In the genomic region with DNA sequence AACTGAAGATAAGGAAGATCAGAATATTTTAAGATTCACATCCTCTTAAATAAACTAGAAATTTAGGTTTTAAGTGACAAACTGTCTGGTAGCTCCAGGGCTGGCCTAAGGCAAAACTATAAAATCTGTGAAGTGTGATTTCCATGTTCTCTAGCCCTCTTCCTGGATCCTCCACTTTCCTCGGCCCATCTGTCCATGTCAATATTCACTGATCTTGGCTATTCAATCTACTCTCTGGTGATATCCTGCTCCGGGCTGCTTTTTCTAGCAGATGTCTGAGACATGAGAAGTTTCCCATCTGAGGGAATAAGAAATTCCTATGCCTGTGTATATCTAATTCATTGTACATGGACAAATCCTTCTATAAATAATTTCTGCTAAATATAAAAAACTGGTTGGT, we compare ENCODE assay signal across 15 cellular contexts.
DNase-seq lines count a peak whose midpoint lies in the region; ATAC-seq lines count a peak whose summit lies in the region.
"Had no signal": no experiment of that assay in that cellular context is flagged by ENCODE, and none has a peak within 500 bp of the region (broad histone marks: within the 10 kb centered on the region; RNA-seq: fewer than 3 reads in every experiment).

No MANE protein-coding gene starts in this region.

- H3K79me1 ChIP-seq in trophoblast cell (ENCODE audit: low read length): no peaks in the 10 kb centered on the region

- H2BK5ac ChIP-seq in trophoblast cell (ENCODE audit: low read depth, low read length, poor library complexity): peak overlapping the region; percentile 49

- H2AK5ac ChIP-seq in trophoblast cell (ENCODE audit: low read length): no peak overlapping the region

- H2AFZ ChIP-seq in Karpas-422 (ENCODE audit: low read length) (peak overlapping the region; percentile 22), trophoblast cell (ENCODE audit: insufficient read depth, low read length, poor library complexity) (no peak overlapping the region)
- H2AFZ ChIP-seq: GM23248 had no signal

- H3K9me3 ChIP-seq in Karpas-422 (ENCODE audit: low read length): no peaks in the 10 kb centered on the region
- H3K9me3 ChIP-seq in trophoblast cell (ENCODE audit: insufficient read depth, low read depth, low read length): no peaks in the 10 kb centered on the region
- H3K9me3 ChIP-seq: A549, BE2C had no signal

- H3K9me2 ChIP-seq in Karpas-422 (replicated peaks; ENCODE audit: insufficient read depth, low read length): no peaks in the 10 kb centered on the region

- no peak overlapping the region for H2BK12ac ChIP-seq in trophoblast cell (ENCODE audit: low read length)

- H4K8ac ChIP-seq in trophoblast cell (ENCODE audit: low read depth, low read length): no peak overlapping the region

- H3K27me3 ChIP-seq in Karpas-422 (ENCODE audit: low read length) (no peaks in the 10 kb centered on the region), trophoblast cell (ENCODE audit: insufficient read depth, low read length) (no peaks in the 10 kb centered on the region)
- H3K27me3 ChIP-seq: BE2C had no signal

- H3K9ac ChIP-seq in Karpas-422 (ENCODE audit: low read length) (no peak overlapping the region), trophoblast cell (ENCODE audit: low read length) (no peak overlapping the region)
- H3K9ac ChIP-seq: GM23248 had no signal

- H3K23ac ChIP-seq in trophoblast cell (ENCODE audit: low read length): no peak overlapping the region

- H4K20me1 ChIP-seq in Karpas-422 (ENCODE audit: insufficient read depth, low read depth, low read length): no peaks in the 10 kb centered on the region

- H3K27ac ChIP-seq in Karpas-422 (ENCODE audit: low read length) (no peak overlapping the region), epithelial cell of prostate (peak overlapping the region; percentile 68), trophoblast cell (ENCODE audit: low read depth, low read length) (no peak overlapping the region)
- H3K27ac ChIP-seq: A549, C4-2B, GM23248 had no signal

- H3K4me1 ChIP-seq in Karpas-422 (ENCODE audit: low read length): peaks cover 3% of the 10 kb centered on the region; the same call in 1 of the 2 replicates
- peaks cover 2% of the 10 kb centered on the region in 2 experiments for H3K4me1 ChIP-seq in trophoblast cell (ENCODE audit: control insufficient read depth in 1 of 2, insufficient read depth in 2 of 2, low read length in 2 of 2)
- H3K4me1 ChIP-seq: A549, BE2C had no signal

- H3K4ac ChIP-seq in trophoblast cell (ENCODE audit: low read depth, low read length): no peak overlapping the region

- DNase-seq in Karpas-422: no peak
- peak; percentile 65 to 89 for DNase-seq in NCI-H524 (lab: John Stamatoyannopoulos, UW)
- DNase-seq in epithelial cell of prostate (ENCODE audit: low read depth, low spot score): no peak
- DNase-seq in trophoblast cell: peak; percentile 47 to 84
- DNase-seq in NCI-H1417 treated with DMSO at 0.1 percent for 48 hours (lab: John Stamatoyannopoulos, UW): no peak
- DNase-seq: BE2C; CD4-positive, alpha-beta memory T cell; GF-D8; GM23248; H7 had no signal

- peak overlapping the region; percentile 76 for H2BK120ac ChIP-seq in trophoblast cell (ENCODE audit: insufficient read depth, low read length, poor library complexity)

- ATAC-seq in GM18907 (IDR thresholded peaks at IDR 0.05; ENCODE audit: unreplicated experiment) (no peak), HG03442 (IDR thresholded peaks at IDR 0.05; ENCODE audit: unreplicated experiment) (no peak), GM19467 (IDR thresholded peaks at IDR 0.05; ENCODE audit: unreplicated experiment) (no peak)
- ATAC-seq: A549 had no signal

- WGBS in trophoblast cell (ENCODE audit: extremely low coverage, insufficient coverage, insufficient read length): no CpG with 5 or more reads among the region's 2 CpGs

- no peak overlapping the region for H3K14ac ChIP-seq in trophoblast cell (ENCODE audit: low read length)

- H3K36me3 ChIP-seq in Karpas-422 (ENCODE audit: insufficient read depth, low read length) (no peaks in the 10 kb centered on the region), trophoblast cell (ENCODE audit: control insufficient read depth in 1 of 2, insufficient read depth in 2 of 2, low read length in 2 of 2) (no peaks in the 10 kb centered on the region)
- H3K36me3 ChIP-seq: BE2C had no signal

- H4K12ac ChIP-seq in trophoblast cell (ENCODE audit: low read depth, low read length): no peak overlapping the region

- no peak overlapping the region for H3K18ac ChIP-seq in trophoblast cell (ENCODE audit: low read length)

- H3K4me3 ChIP-seq in Karpas-422 (ENCODE audit: low read length) (no peak overlapping the region), trophoblast cell (ENCODE audit: low read depth, low read length) (no peak overlapping the region)
- H3K4me3 ChIP-seq: A549, GM23248 had no signal

- H3K4me2 ChIP-seq in Karpas-422 (ENCODE audit: low read depth, low read length, poor library complexity, severe bottlenecking) (no peak overlapping the region), trophoblast cell (ENCODE audit: low read length) (no peak overlapping the region)
- H3K4me2 ChIP-seq: A549 had no signal

- no peak overlapping the region for H4K91ac ChIP-seq in trophoblast cell (ENCODE audit: low read depth, low read length)

- H3K79me2 ChIP-seq in Karpas-422 (ENCODE audit: low read length): no peaks in the 10 kb centered on the region
- H3K79me2 ChIP-seq in trophoblast cell (ENCODE audit: control insufficient read depth, insufficient read depth, low read length, poor library complexity): no peaks in the 10 kb centered on the region

Comparison
In these comparisons a context has a peak if more than half of its experiments do, and no peak if none do; other contexts are left out.
1. DNase-seq: peak in NCI-H524 (2 of 2) and trophoblast cell (2 of 2); none in Karpas-422 (single experiment), epithelial cell of prostate (single experiment) and NCI-H1417 treated with DMSO at 0.1 percent for 48 hours (single experiment).